ENCODE assay signal across 9 cellular contexts in the genomic region with DNA sequence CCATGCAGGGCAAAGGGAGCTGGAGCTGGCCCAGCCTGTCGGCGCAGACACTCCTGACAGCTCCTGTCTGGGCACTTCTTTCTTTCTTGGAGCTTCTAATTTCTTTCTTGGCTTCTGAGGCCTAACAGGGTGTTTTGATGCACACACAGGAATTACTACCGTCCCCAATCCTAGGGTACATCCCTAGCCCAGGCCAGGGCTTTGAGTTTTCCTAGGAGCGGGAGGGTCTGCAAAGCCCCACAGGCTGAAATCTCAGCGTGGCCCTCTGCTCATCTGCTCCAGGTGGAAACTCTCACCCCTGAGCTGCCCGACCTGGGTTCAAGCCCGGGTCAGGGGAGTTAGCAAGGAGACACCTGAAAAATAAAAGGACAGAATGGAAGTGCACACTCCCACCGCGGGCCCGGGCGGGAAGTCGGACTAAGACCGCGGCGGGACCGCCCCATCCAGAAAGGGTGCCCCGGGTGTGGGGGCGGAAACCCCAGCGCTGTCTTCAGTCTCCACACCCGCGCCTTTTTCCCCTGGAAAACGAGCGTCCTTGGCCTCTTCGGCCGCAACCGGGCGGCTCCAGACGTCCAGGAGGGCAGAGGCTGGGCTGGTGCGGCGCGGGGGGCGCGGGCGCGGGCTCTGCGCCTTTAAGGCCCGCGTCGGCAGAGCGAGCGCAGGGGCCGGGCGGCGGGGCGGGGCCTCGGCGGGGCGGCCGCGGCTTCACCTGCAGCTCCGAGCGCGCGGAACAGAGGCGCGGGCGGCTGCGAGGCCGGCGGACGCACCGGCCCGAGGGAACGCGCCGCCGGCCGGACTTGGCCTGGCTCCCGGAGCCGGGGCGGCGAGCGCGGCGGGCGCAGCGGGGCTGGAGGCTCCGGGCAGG. TPM values are rescaled to one million over a fixed set of nuclear protein-coding genes. Genes with fewer than 3 reads are reported as not detected.
DNase-seq lines count a peak whose midpoint lies in the region; ATAC-seq and TF ChIP-seq lines count a peak whose summit lies in the region.
"Had no signal": no experiment of that assay in that cellular context is flagged by ENCODE, and none has a peak within 500 bp of the region (broad histone marks: within the 10 kb centered on the region; RNA-seq: fewer than 3 reads in every experiment).

Gene CDH4 (plus strand): TSS at position 733 of the 865 bp plus-strand sequence.

- H2BK15ac ChIP-seq in IMR-90 (ENCODE audit: low read depth, low read length): no peak within 1 kb of the TSS

- no peak within 1 kb of the TSS for H4K91ac ChIP-seq in IMR-90 (ENCODE audit: insufficient read depth, low read depth, low read length)

- H3K4ac ChIP-seq in IMR-90 (ENCODE audit: low read depth, low read length): no peak within 1 kb of the TSS

- POLR2A ChIA-PET in IMR-90 (lab: Charles Lee; ENCODE audit: unreplicated experiment): no interaction called here

- H2AFZ ChIP-seq in IMR-90 (replicated peaks; ENCODE audit: low read length, poor library complexity): peak within 1 kb of the TSS; percentile 87

- H3K4me3 ChIP-seq in IMR-90 (ENCODE audit: insufficient read depth, low read depth, low read length): peak within 1 kb of the TSS; percentile 55
- H3K4me3 ChIP-seq: GM12878 had no signal

- H3K4me2 ChIP-seq in IMR-90 (ENCODE audit: low read depth, low read length): peak within 1 kb of the TSS; percentile 67

- H3K23ac ChIP-seq in IMR-90 (ENCODE audit: low read depth, low read length): no peak within 1 kb of the TSS

- intact Hi-C loops in IMR-90 (cut with micrococcal nuclease): loop anchor here (1.0 to 10.0 kb wide), 2 partner anchors 65 to 1197 kb away; no protein-coding TSS in a partner anchor

- H4K5ac ChIP-seq in IMR-90 (ENCODE audit: low read depth, low read length): no peak within 1 kb of the TSS

- H3K18ac ChIP-seq in IMR-90 (ENCODE audit: low read depth, low read length): no peak within 1 kb of the TSS

- no peak within 1 kb of the TSS for H2AK5ac ChIP-seq in IMR-90 (ENCODE audit: low read depth, low read length)

- H3K4me1 ChIP-seq in IMR-90 (ENCODE audit: control insufficient read depth, insufficient read depth, low read length): peaks cover 6% of the 10 kb centered on the region; the same call in 1 of the 2 replicates

- H3K56ac ChIP-seq in IMR-90 (ENCODE audit: extremely low read depth, insufficient read depth, low read length): no peak within 1 kb of the TSS

- H3K9ac ChIP-seq in IMR-90 (ENCODE audit: low read depth, low read length): no peak within 1 kb of the TSS

- in situ Hi-C loops in IMR-90 (cut with MboI; ENCODE audit: low sequenced_read_pairs): loop anchor here (25.0 kb wide), 1 partner anchor 636 kb away; no protein-coding TSS in a partner anchor

- no peaks in the 10 kb centered on the region for H3K9me1 ChIP-seq in IMR-90 (ENCODE audit: insufficient read depth, low read length)

- no peak within 1 kb of the TSS for H4K8ac ChIP-seq in IMR-90 (ENCODE audit: low read depth in 2 of 2, low read length in 2 of 2)

- ATAC-seq in IMR-90 (ENCODE audit: low read depth): peak; percentile 45
- no peak for ATAC-seq in GM18858 (IDR thresholded peaks at IDR 0.05; ENCODE audit: unreplicated experiment)
- ATAC-seq: GM12878 had no signal

- no peak within 1 kb of the TSS for H3K14ac ChIP-seq in IMR-90 (replicated peaks; ENCODE audit: low read depth, low read length)

- H3K9me3 ChIP-seq in IMR-90 (ENCODE audit: control insufficient read depth, insufficient read depth, low read length): no peaks in the 10 kb centered on the region

- CTCF ChIA-PET in IMR-90 (lab: Yijun Ruan, JAX): interaction anchor here (0.5 to 1.9 kb wide), 3 partner anchors 11 to 1545 kb away, joined by 3 to 5 read pairs (median 3); partner anchors contain the start of gene MRGBP

- no peak for TF ChIP-seq POLR2A in IMR-90 (IDR thresholded peaks at IDR 0.05; ENCODE audit: low read depth, low read length)

- DNase-seq in AG08396 (ENCODE audit: low spot score) (peak; percentile 72), IMR-90 (no peak), dermis blood vessel endothelial cell (peak; percentile 13), myocyte (ENCODE audit: low read depth) (peak; percentile 20), HuH-7 (ENCODE audit: low spot score) (no peak), inferior parietal cortex (ENCODE audit: extremely low spot score) (no peak)
- no peak for DNase-seq in NK-92 treated with Interleukin-12 subunit alpha and Interleukin-12 subunit beta, amount 100 ng/mL, for 24 hours (lab: John Stamatoyannopoulos, UW)

- BruUV-seq in IMR-90 (replicated peaks; lab: Mats Ljungman, UMichigan): no TSS peak

- H4K20me1 ChIP-seq in IMR-90 (ENCODE audit: insufficient read depth, low read length): no peaks in the 10 kb centered on the region

- no peak within 1 kb of the TSS for H2BK20ac ChIP-seq in IMR-90 (ENCODE audit: low read depth, low read length)

- no peak within 1 kb of the TSS for H2BK5ac ChIP-seq in IMR-90 (ENCODE audit: low read depth, low read length, poor library complexity, severe bottlenecking)

- H3K36me3 ChIP-seq in IMR-90 (ENCODE audit: control insufficient read depth, insufficient read depth, low read length): no peaks in the 10 kb centered on the region; the same call in 1 of the 2 replicates

- dilution Hi-C loops in IMR-90 (cut with HindIII; ENCODE audit: low sequenced_read_pairs, unreplicated experiment): no loop called here

- no peak within 1 kb of the TSS for H2BK120ac ChIP-seq in IMR-90 (ENCODE audit: low read depth, low read length)

- peaks cover 34% of the 10 kb centered on the region for H3K27me3 ChIP-seq in IMR-90 (ENCODE audit: control insufficient read depth, insufficient read depth, low read length)

- TF ChIP-seq CTCF in IMR-90 (conservative IDR thresholded peaks at IDR 0.05; ENCODE audit: low read depth, low read length): no peak

- peaks cover 0 to 6% of the 10 kb centered on the region in 2 experiments; a peak in 1 of 4 replicates for H3K79me1 ChIP-seq in IMR-90 (ENCODE audit: low read depth in 1 of 2, low read length in 2 of 2)

- no peak for TF ChIP-seq RAD21 in IMR-90 (IDR thresholded peaks at IDR 0.05; ENCODE audit: low read length)

- WGBS in IMR-90 (ENCODE audit: extremely low coverage in 2 of 2, insufficient read length in 1 of 2), 2 experiments: 7% methylated on average over 27 of the region's 78 CpGs; no CpG with 5 or more reads in 1 of the 2 experiments

- H2AK9ac ChIP-seq in IMR-90 (replicated peaks; ENCODE audit: low read depth, low read length, poor library complexity): peak within 1 kb of the TSS; percentile 25

- H3K27ac ChIP-seq in IMR-90 (ENCODE audit: insufficient read depth, low read length): no peak within 1 kb of the TSS; the same call in 1 of the 2 replicates

TF ChIP-seq in IMR-90, 13 proteins besides CTCF, POLR2A, EP300 and RAD21:
- TF ChIP-seq FOS (IDR thresholded peaks at IDR 0.05; ENCODE audit: low read depth, low read length) (no peak), SMC3 (IDR thresholded peaks at IDR 0.05; ENCODE audit: low read depth, low read length) (no peak), RFX5 (IDR thresholded peaks at IDR 0.05; ENCODE audit: low read depth, low read length) (no peak), CEBPB (IDR thresholded peaks at IDR 0.05; ENCODE audit: low read depth, low read length) (no peak), MAFK (IDR thresholded peaks at IDR 0.05; ENCODE audit: low read depth, low read length) (no peak), MAZ (IDR thresholded peaks at IDR 0.05; ENCODE audit: borderline replicate concordance, low read depth, low read length) (no peak), CHD1 (IDR thresholded peaks at IDR 0.05; ENCODE audit: low read depth, low read length) (no peak), ELK1 (IDR thresholded peaks at IDR 0.05; ENCODE audit: borderline replicate concordance, low read depth, low read length) (no peak)

RNA-seq across cellular contexts. Expression of gene CDH4, which starts in this region (rescaled TPM):
- total RNA-seq in IMR-90 (2012; rRNA removed) (1.6 and 2.2 TPM in 2 replicates), dermis blood vessel endothelial cell (0.17 and 0.47 TPM in 2 replicates), myocyte (0.31 and 0.45 TPM in 2 replicates)
- polyA plus RNA-seq in IMR-90 (2012; rRNA removed): 3.5 and 3.7 TPM in 2 replicates
- polyA plus RNA-seq in IMR-90 (2012; cell fraction: cytosol; rRNA removed): 1.6 and 4.4 TPM in 2 replicates
- polyA plus RNA-seq in IMR-90 (2012; cell fraction: nucleus; rRNA removed; ENCODE audit: low replicate concordance): 1.8 and 3.5 TPM in 2 replicates
- 0.48 TPM for polyA plus RNA-seq in myocyte (2012)
- total RNA-seq: GM12878 had no signal
- polyA plus RNA-seq: GM12878 had no signal

Comparison
In these comparisons a context has a peak if more than half of its experiments do, and no peak if none do; other contexts are left out.
1. Peak in DNase-seq in dermis blood vessel endothelial cell; RNA of the gene not detected or under 1 TPM.
2. Peak in DNase-seq in myocyte; RNA of the gene not detected or under 1 TPM.